Comparison of ENCODE assay signal across 10 cellular contexts in the genomic region with DNA sequence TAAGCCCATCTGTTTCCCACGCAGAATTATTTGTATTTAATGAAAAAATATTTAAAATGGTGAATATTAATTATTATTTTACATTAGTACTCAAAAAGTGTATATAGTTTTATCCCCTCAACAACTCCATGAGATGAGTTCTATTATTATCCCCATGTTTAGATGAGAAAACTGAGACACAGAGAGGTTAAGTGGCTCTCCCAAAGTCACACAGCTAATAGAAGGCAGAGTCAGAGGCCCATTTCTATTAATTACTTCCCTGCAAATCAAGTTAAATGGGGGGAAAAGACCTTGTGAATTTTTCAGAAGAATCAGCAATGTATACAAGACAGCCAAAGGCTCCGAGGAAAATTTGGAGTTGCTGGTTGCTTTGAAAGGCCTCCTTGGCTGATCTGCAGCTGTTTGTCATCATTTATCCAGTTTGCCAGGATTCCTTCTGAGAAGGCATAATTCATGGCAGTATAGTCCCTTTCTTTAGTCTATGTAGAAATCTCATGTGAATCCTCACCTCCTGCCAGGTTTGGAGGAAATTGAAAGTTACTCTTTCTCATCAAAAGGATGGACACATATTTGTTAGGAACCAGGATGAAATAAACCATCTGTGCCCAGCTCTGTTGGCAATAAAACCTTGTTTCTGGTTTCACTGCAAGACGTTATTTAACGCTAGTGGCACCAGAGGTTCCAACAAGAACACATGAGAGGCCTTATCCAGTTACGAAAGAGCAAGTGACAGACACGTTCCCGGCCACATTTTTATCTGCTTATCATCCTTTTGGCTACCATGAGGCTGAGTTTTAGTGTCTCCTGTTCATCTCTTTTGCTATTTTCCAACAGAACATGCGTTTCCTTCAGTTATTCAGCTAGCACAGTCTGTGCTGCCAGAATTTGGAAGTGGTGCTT. TPM values are rescaled to one million over a fixed set of nuclear protein-coding genes. Genes with fewer than 3 reads are reported as not detected.
DNase-seq lines count a peak whose midpoint lies in the region; ATAC-seq and TF ChIP-seq lines count a peak whose summit lies in the region.
"Had no signal": no experiment of that assay in that cellular context is flagged by ENCODE, and none has a peak within 500 bp of the region (broad histone marks: within the 10 kb centered on the region; RNA-seq: fewer than 3 reads in every experiment).

No MANE protein-coding gene starts in this region.

- TF ChIP-seq CTCF in NB4 (IDR thresholded peaks at IDR 0.05; ENCODE audit: low read depth, low read length) (no peak), epithelial cell of esophagus (IDR thresholded peaks at IDR 0.05; ENCODE audit: insufficient read depth, low read depth, low read length, missing control alignments) (no peak), neutrophil (IDR thresholded peaks at IDR 0.05) (no peak), mucosa of descending colon (IDR thresholded peaks at IDR 0.05) (no peak)

- H3K27me3 Mint-ChIP-seq in stimulated activated memory B cell treated with anti-CD40 and anti-IgM and Interleukin-4, amounts not matched to agents 10 μg/mL and 1 μg/mL and 100 μg/mL, for 72 hours: no peaks in the 10 kb centered on the region
- H3K27me3 Mint-ChIP-seq: type B pancreatic cell had no signal

- no peak for TF ChIP-seq POLR2A in NB4 (IDR thresholded peaks at IDR 0.05; ENCODE audit: extremely low read depth, insufficient read length)

- H3K36me3 Mint-ChIP-seq in stimulated activated memory B cell treated with anti-CD40 and anti-IgM and Interleukin-4, amounts not matched to agents 10 μg/mL and 1 μg/mL and 100 μg/mL, for 72 hours: no peaks in the 10 kb centered on the region
- H3K36me3 Mint-ChIP-seq: type B pancreatic cell had no signal

- intact Hi-C loops in mucosa of descending colon (cut with DNase I, micrococcal nuclease): no loop called here

- H3K4me1 ChIP-seq in neutrophil (ENCODE audit: control insufficient read depth in 1 of 2, insufficient read depth in 1 of 2, low read depth in 1 of 2, low read length in 1 of 2) (peaks cover 90 to 96% of the 10 kb centered on the region in 2 experiments), mucosa of descending colon (ENCODE audit: low read depth) (no peaks in the 10 kb centered on the region)

- H3K27ac ChIP-seq in neutrophil: peak overlapping the region; percentile 97

- H3K4me1 Mint-ChIP-seq in stimulated activated memory B cell treated with anti-CD40 and anti-IgM and Interleukin-4, amounts not matched to agents 10 μg/mL and 1 μg/mL and 100 μg/mL, for 72 hours: no peaks in the 10 kb centered on the region

- ATAC-seq in stimulated activated memory B cell treated with anti-CD40 and anti-IgM and Interleukin-4, amounts not matched to agents 10 μg/mL and 1 μg/mL and 100 μg/mL, for 72 hours: no peak
- no peak for ATAC-seq in mucosa of descending colon
- ATAC-seq in HG02840 (IDR thresholded peaks at IDR 0.05; ENCODE audit: low FRiP score, unreplicated experiment): no peak

- H3K9me3 Mint-ChIP-seq in stimulated activated memory B cell treated with anti-CD40 and anti-IgM and Interleukin-4, amounts not matched to agents 10 μg/mL and 1 μg/mL and 100 μg/mL, for 72 hours: no peaks in the 10 kb centered on the region
- H3K9me3 Mint-ChIP-seq: type B pancreatic cell had no signal

- DNase-seq in CD1c-positive myeloid dendritic cell (ENCODE audit: extremely low spot score) (peak; percentile 48), NB4 (ENCODE audit: low read depth) (peak; percentile 77), epithelial cell of esophagus (ENCODE audit: low read depth) (peak; percentile 48), mucosa of descending colon (no peak), DMS53 (lab: John Stamatoyannopoulos, UW) (no peak)

- no peak overlapping the region for H3K27ac Mint-ChIP-seq in stimulated activated memory B cell treated with anti-CD40 and anti-IgM and Interleukin-4, amounts not matched to agents 10 μg/mL and 1 μg/mL and 100 μg/mL, for 72 hours

- peak overlapping the region; percentile 45 for H3K4me3 ChIP-seq in NB4 (ENCODE audit: low read depth, low read length)
- H3K4me3 ChIP-seq in epithelial cell of esophagus (ENCODE audit: low read length): no peak overlapping the region
- H3K4me3 ChIP-seq in neutrophil (ENCODE audit: low read depth in 1 of 2, low read length in 1 of 2): peak overlapping the region; percentile 75 to 80
- H3K4me3 ChIP-seq in mucosa of descending colon: no peak overlapping the region
- H3K4me3 ChIP-seq: lung had no signal

- H3K36me3 ChIP-seq in neutrophil: peaks cover 29% of the 10 kb centered on the region
- H3K36me3 ChIP-seq in mucosa of descending colon (ENCODE audit: low read depth): no peaks in the 10 kb centered on the region

- no peaks in the 10 kb centered on the region for H3K27me3 ChIP-seq in neutrophil

- no peak overlapping the region for H3K4me3 Mint-ChIP-seq in stimulated activated memory B cell treated with anti-CD40 and anti-IgM and Interleukin-4, amounts not matched to agents 10 μg/mL and 1 μg/mL and 100 μg/mL, for 72 hours

- H3K9me3 ChIP-seq in neutrophil: no peaks in the 10 kb centered on the region
- no peaks in the 10 kb centered on the region for H3K9me3 ChIP-seq in mucosa of descending colon

RNA-seq across cellular contexts. Expression of a gene that starts 0.6 kb away (rescaled TPM):
- 10 to 100 TPM; 11.5 to 19.4 (median 13.1) TPM for total RNA-seq in mucosa of descending colon

Comparison
In these comparisons a context has a peak if more than half of its experiments do, and no peak if none do; other contexts are left out.
1. DNase-seq: peak in CD1c-positive myeloid dendritic cell (single experiment), NB4 (single experiment) and epithelial cell of esophagus (single experiment); none in mucosa of descending colon (0 of 3) and DMS53 (single experiment).
2. H3K4me3 ChIP-seq: peak in NB4 (single experiment) and neutrophil (2 of 2); none in epithelial cell of esophagus (single experiment) and mucosa of descending colon (single experiment).